1 cellular context compared by ENCODE assay signal in genomic region chr20:49929142-49929494, GRCh38.
TF ChIP-seq lines count a peak whose summit lies in the region.

No MANE protein-coding gene starts in this region.

TF ChIP-seq in SK-N-SH, 30 proteins besides CTCF, POLR2A, EP300 and RAD21 (continued from another document):
- TF ChIP-seq MAX (IDR thresholded peaks at IDR 0.05; ENCODE audit: low read depth) (no peak), PBX3 (IDR thresholded peaks at IDR 0.05) (no peak), GATA2 (CRISPR knock-in tag; IDR thresholded peaks at IDR 0.05) (no peak), ELF1 (IDR thresholded peaks at IDR 0.05) (no peak), NRF1 (IDR thresholded peaks at IDR 0.05; ENCODE audit: low read depth, low read length) (no peak)
